28 cellular contexts compared by ENCODE assay signal in the genomic region with DNA sequence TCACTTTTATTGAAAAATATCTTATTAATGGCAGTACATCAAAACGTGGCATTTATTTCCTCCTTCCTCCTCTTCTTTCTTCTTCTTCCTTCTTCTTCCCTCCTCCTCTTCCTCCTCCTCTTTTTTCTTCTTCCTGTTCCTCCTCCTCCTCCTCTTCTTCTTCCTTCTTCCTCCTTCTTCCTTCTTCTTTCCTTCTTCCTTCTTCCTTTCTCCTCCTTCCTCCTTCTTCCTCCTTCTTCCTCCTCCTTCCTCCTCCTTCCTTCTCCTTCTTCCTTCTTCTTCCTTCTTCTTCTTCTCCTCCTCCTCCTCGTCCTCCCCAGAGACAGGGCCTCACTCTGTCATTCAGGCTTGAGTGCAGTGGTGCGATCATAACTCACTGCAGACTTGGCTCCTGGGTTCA.
"Had no signal": no experiment of that assay in that cellular context is flagged by ENCODE, and none has a peak within 500 bp of the region (broad histone marks: within the 10 kb centered on the region; RNA-seq: fewer than 3 reads in every experiment).

No MANE protein-coding gene starts in this region.

- H3K4me1 ChIP-seq: thyroid gland, upper lobe of right lung had no signal

- H3K4me3 Mint-ChIP-seq: activated CD4-positive, alpha-beta memory T cell treated with anti-CD3 and anti-CD28 coated beads, Interleukin-2, amount 10 ng/mL, durations not matched to agents 7 days and 5 days; activated T-cell treated with anti-CD3 and anti-CD28 coated beads, Interleukin-2, amount 50 U/mL, for 4 hours; brain; naive B cell; T-helper 1 cell treated with Interleukin-12 subunit alpha and Interleukin-12 subunit beta and Interleukin-4 antibody, amounts not matched to agents 30 μg/mL and 1 μg/mL, for 36 hours had no signal

- H3K4me3 ChIP-seq: cardiac muscle cell, esophagus squamous epithelium, thyroid gland, upper lobe of right lung had no signal

- H3K36me3 ChIP-seq: cardiac muscle cell, esophagus squamous epithelium, thyroid gland, upper lobe of right lung had no signal

- H3K27me3 Mint-ChIP-seq: activated CD4-positive, alpha-beta memory T cell treated with anti-CD3 and anti-CD28 coated beads, Interleukin-2, amount 10 ng/mL, durations not matched to agents 7 days and 5 days; brain; naive B cell had no signal

- H3K27ac ChIP-seq: cardiac muscle cell, esophagus squamous epithelium, thyroid gland, upper lobe of right lung, VCaP had no signal

- DNase-seq: activated CD4-positive, alpha-beta memory T cell treated with anti-CD3 and anti-CD28 coated beads, Interleukin-2, amount 10 ng/mL, durations not matched to agents 7 days and 5 days; activated CD4-positive, alpha-beta T cell treated with anti-CD3 and anti-CD28 coated beads for 48 hours; activated naive CD4-positive, alpha-beta T cell; activated T-cell treated with anti-CD3 and anti-CD28 coated beads, Interleukin-2, amount 50 U/mL, for 4 hours; anterior cingulate cortex; dermis blood vessel endothelial cell; effector CD4-positive, alpha-beta T cell; esophagus squamous epithelium; foreskin melanocyte; left ventricle myocardium superior; mammary epithelial cell; naive B cell; posterior cingulate gyrus; right cardiac atrium; SK-N-SH; stimulated activated CD4-positive, alpha-beta T cell treated with anti-CD3 and anti-CD28 coated beads, Interleukin-15, amount 100 ng/mL, for 24 hours; stimulated activated CD4-positive, alpha-beta T cell treated with anti-CD3 and anti-CD28 coated beads, Interleukin-2, amount 100 ng/mL, for 24 hours; stimulated activated naive CD4-positive, alpha-beta T cell treated with Interleukin-2 at 50 U/mL for 16 hours; substantia nigra; SW 1271; T-helper 9 cell; thyroid gland; upper lobe of right lung had no signal

- ATAC-seq: activated naive CD4-positive, alpha-beta T cell treated with anti-CD3 and anti-CD28 coated beads, Interleukin-2, amount 50 U/mL, for 72 hours; activated T-cell treated with anti-CD3 and anti-CD28 coated beads, Interleukin-2, amount 50 U/mL, for 4 hours; left ventricle myocardium superior; upper lobe of right lung had no signal

- H3K4me1 Mint-ChIP-seq: naive B cell had no signal

- H3K27me3 ChIP-seq: cardiac muscle cell, esophagus squamous epithelium, thyroid gland, upper lobe of right lung had no signal

- H3K36me3 Mint-ChIP-seq: activated naive CD4-positive, alpha-beta T cell treated with anti-CD3 and anti-CD28 coated beads, Interleukin-2, amount 50 U/mL, for 72 hours; brain; naive B cell had no signal

- H3K9me3 Mint-ChIP-seq: activated CD4-positive, alpha-beta memory T cell treated with anti-CD3 and anti-CD28 coated beads, Interleukin-2, amount 10 ng/mL, durations not matched to agents 7 days and 5 days; activated T-cell treated with anti-CD3 and anti-CD28 coated beads, Interleukin-2, amount 50 U/mL, for 4 hours; T-helper 1 cell treated with Interleukin-12 subunit alpha and Interleukin-12 subunit beta and Interleukin-4 antibody, amounts not matched to agents 30 μg/mL and 1 μg/mL, for 36 hours had no signal

- H3K9me3 ChIP-seq: esophagus squamous epithelium, SK-N-SH, thyroid gland, upper lobe of right lung had no signal

- H3K27ac Mint-ChIP-seq: activated CD4-positive, alpha-beta memory T cell treated with anti-CD3 and anti-CD28 coated beads, Interleukin-2, amount 10 ng/mL, durations not matched to agents 7 days and 5 days; activated naive CD4-positive, alpha-beta T cell treated with anti-CD3 and anti-CD28 coated beads, Interleukin-2, amount 50 U/mL, for 72 hours; brain; naive B cell; T-helper 1 cell treated with Interleukin-12 subunit alpha and Interleukin-12 subunit beta and Interleukin-4 antibody, amounts not matched to agents 30 μg/mL and 1 μg/mL, for 36 hours had no signal
